In genomic region chrX:48521353-48522243, GRCh38 we compare ENCODE assay signal across 8 cellular contexts. TPM values are rescaled to one million over a fixed set of nuclear protein-coding genes. Genes with fewer than 3 reads are reported as not detected.
DNase-seq lines count a peak whose midpoint lies in the region; ATAC-seq and TF ChIP-seq lines count a peak whose summit lies in the region.

Gene EBP, plus strand, starts transcription at chrX:48521808. Its CDS starts 1,964 bp downstream, at chrX:48523772.

- ATAC-seq in GM18909 (IDR thresholded peaks at IDR 0.05; ENCODE audit: poor library complexity, unreplicated experiment) (peak; percentile 97), HG03159 (IDR thresholded peaks at IDR 0.05; ENCODE audit: unreplicated experiment) (peak; percentile 94)

- H3K9me3 ChIP-seq in WERI-Rb-1 (ENCODE audit: severe bottlenecking) = no peaks in the 10 kb centered on the region
- H3K9me3 ChIP-seq in breast epithelium = no peaks in the 10 kb centered on the region
- H3K9me3 ChIP-seq in smooth muscle cell (replicated peaks; ENCODE audit: low read depth) = no peaks in the 10 kb centered on the region

- no peaks in the 10 kb centered on the region for H4K20me1 ChIP-seq in smooth muscle cell (ENCODE audit: low read depth)

- H3K4me1 ChIP-seq in breast epithelium (no peaks in the 10 kb centered on the region), smooth muscle cell (ENCODE audit: low read depth) (no peaks in the 10 kb centered on the region)

- H3K4me3 ChIP-seq in AG04449 (ENCODE audit: low read depth, low read length) = peak within 1 kb of the TSS; percentile 68
- peak within 1 kb of the TSS; percentile 79 for H3K4me3 ChIP-seq in WERI-Rb-1 (ENCODE audit: low read depth, low read length)
- H3K4me3 ChIP-seq in breast epithelium = peak within 1 kb of the TSS; percentile 52 to 78 (median 61)
- H3K4me3 ChIP-seq in smooth muscle cell = peak within 1 kb of the TSS; percentile 59

- no peaks in the 10 kb centered on the region for H3F3A ChIP-seq in smooth muscle cell (ENCODE audit: low read depth)

- TF ChIP-seq CTCF in AG04449 (IDR thresholded peaks at IDR 0.05; ENCODE audit: insufficient read depth, low read length, missing control alignments) (no peak), WERI-Rb-1 (IDR thresholded peaks at IDR 0.05; ENCODE audit: low read depth, low read length) (no peak), breast epithelium (IDR thresholded peaks at IDR 0.05) (no peak), smooth muscle cell (IDR thresholded peaks at IDR 0.05; ENCODE audit: borderline replicate concordance, insufficient read depth, poor library complexity, severe bottlenecking) (no peak)

- H3K79me2 ChIP-seq in smooth muscle cell (ENCODE audit: low read depth) = peaks cover 6% of the 10 kb centered on the region

- H3K27ac ChIP-seq in WERI-Rb-1 (peak within 1 kb of the TSS; percentile 76), breast epithelium (peak within 1 kb of the TSS; percentile 75 to 88), smooth muscle cell (ENCODE audit: low read depth) (no peak within 1 kb of the TSS)

- TF ChIP-seq POLR2A in breast epithelium (IDR thresholded peaks at IDR 0.05) = peak; percentile 22

- peak within 1 kb of the TSS; percentile 88 for H3K4me2 ChIP-seq in smooth muscle cell

- H3K27me3 ChIP-seq in WERI-Rb-1 (ENCODE audit: insufficient read depth, low read depth, severe bottlenecking) (peaks cover 12% of the 10 kb centered on the region), breast epithelium (peaks cover 0 to 4% of the 10 kb centered on the region in 2 donors), smooth muscle cell (ENCODE audit: low read depth) (no peaks in the 10 kb centered on the region)

- DNase-seq in AG04449 (ENCODE audit: low read depth, low spot score) (peak; percentile 14), NCI-H2227 treated with DMSO at 0.1 percent for 48 hours (lab: John Stamatoyannopoulos, UW) (peak; percentile 98), WERI-Rb-1 (peak; percentile 93), breast epithelium (ENCODE audit: low spot score in 2 of 2) (peak; percentile 90 to 91), iPS-NIHi7 (ENCODE audit: extremely low spot score) (peak; percentile 87), smooth muscle cell (lab: John Stamatoyannopoulos, UW; ENCODE audit: unreplicated experiment) (peak; percentile 24)

- WGBS in smooth muscle cell (ENCODE audit: low lambda C conversion rate) = 36% methylated on average over 56 of the region's 66 CpGs

- CTCF ChIA-PET in AG04449 (lab: Yijun Ruan, JAX) = no interaction called here

- peak within 1 kb of the TSS; percentile 59 for H3K9ac ChIP-seq in smooth muscle cell (ENCODE audit: low read depth)

- H3K36me3 ChIP-seq in WERI-Rb-1 (peaks cover 27% of the 10 kb centered on the region), breast epithelium (no peaks in the 10 kb centered on the region), smooth muscle cell (ENCODE audit: low read depth) (no peaks in the 10 kb centered on the region)

- intact Hi-C loops in breast epithelium (cut with DNase I; ENCODE audit: low total_unique reads) = no loop called here

- peak within 1 kb of the TSS; percentile 56 for H2AFZ ChIP-seq in smooth muscle cell (ENCODE audit: low read depth)

- POLR2A ChIA-PET in AG04449 (lab: Yijun Ruan, JAX) = interaction anchor here (0.6 to 1.4 kb wide), 2 partner anchors 13 to 18 kb away, joined by 3 read pairs; partner anchors contain the start of genes PORCN and TBC1D25

RNA-seq across cellular contexts. Expression of gene EBP, which starts in this region (rescaled TPM):
- total RNA-seq in breast epithelium (10 to 100 TPM; 20.3 to 22.0 (median 20.6) TPM), smooth muscle cell (49.1 and 63.0 TPM in 2 replicates)
- polyA plus RNA-seq in smooth muscle cell = 85.5 and 99.8 TPM in 2 replicates

Comparison
In these comparisons a context has a peak if more than half of its experiments do, and no peak if none do; other contexts are left out.
1. DNase-seq: peak in every context shown above with its lines; median percentile 98 in NCI-H2227 treated with DMSO at 0.1 percent for 48 hours; 93 in WERI-Rb-1; 90 in breast epithelium; 87 in iPS-NIHi7; 24 in smooth muscle cell; 14 in AG04449.